9 cellular contexts compared by ENCODE assay signal in genomic region chr9:89436963-89437625, GRCh38.
A peak's percentile ranks its signal among the peaks of the same experiment; 100 is the strongest.
DNase-seq lines count a peak whose midpoint lies in the region; ATAC-seq and TF ChIP-seq lines count a peak whose summit lies in the region.
"Had no signal": no experiment of that assay in that cellular context is flagged by ENCODE, and none has a peak within 500 bp of the region (broad histone marks: within the 10 kb centered on the region; RNA-seq: fewer than 3 reads in every experiment).

No MANE protein-coding gene starts in this region.

- ATAC-seq in HG02884 (IDR thresholded peaks at IDR 0.05; ENCODE audit: unreplicated experiment) (peak; percentile 49), GM19035 (IDR thresholded peaks at IDR 0.05; ENCODE audit: unreplicated experiment) (no peak), HG03095 (IDR thresholded peaks at IDR 0.05; ENCODE audit: unreplicated experiment) (no peak)
- ATAC-seq in central memory CD8-positive, alpha-beta T cell (replicated peaks; ENCODE audit: extremely low read depth, poor library complexity, severe bottlenecking), result peak; percentile 98

- H3K27me3 Mint-ChIP-seq in CD4-positive, alpha-beta memory T cell, result no peaks in the 10 kb centered on the region
- H3K27me3 Mint-ChIP-seq in central memory CD8-positive, alpha-beta T cell, result no peaks in the 10 kb centered on the region

- H3K9me3 Mint-ChIP-seq in CD4-positive, alpha-beta memory T cell, result no peaks in the 10 kb centered on the region
- no peaks in the 10 kb centered on the region for H3K9me3 Mint-ChIP-seq in central memory CD8-positive, alpha-beta T cell
- H3K9me3 Mint-ChIP-seq: T-helper 1 cell treated with Interleukin-12 subunit alpha and Interleukin-12 subunit beta and Interleukin-4 antibody, amounts not matched to agents 30 μg/mL and 1 μg/mL, for 36 hours had no signal

- peaks cover 61 to 96% (median 83%) of the 10 kb centered on the region in 4 donors for H3K4me1 Mint-ChIP-seq in CD4-positive, alpha-beta memory T cell
- H3K4me1 Mint-ChIP-seq in central memory CD8-positive, alpha-beta T cell, result peaks cover 81% of the 10 kb centered on the region

- H3K27ac Mint-ChIP-seq in CD4-positive, alpha-beta memory T cell, result peak overlapping the region; percentile 90 to 98 (median 95)
- peak overlapping the region; percentile 90 for H3K27ac Mint-ChIP-seq in central memory CD8-positive, alpha-beta T cell (ENCODE audit: low read depth)

- peaks cover 20% of the 10 kb centered on the region for H3K36me3 ChIP-seq in CD4-positive, alpha-beta memory T cell (ENCODE audit: insufficient read depth, low read length)

- TF ChIP-seq CTCF in RWPE1 (conservative IDR thresholded peaks at IDR 0.05; ENCODE audit: low read depth), result no peak

- no peaks in the 10 kb centered on the region for H3K27me3 ChIP-seq in CD4-positive, alpha-beta memory T cell (ENCODE audit: insufficient read depth, low read length)

- CTCF ChIA-PET in CD4-positive, alpha-beta memory T cell (lab: Charles Lee; ENCODE audit: partially characterized antibody), result interaction anchor here (0.7 to 13.8 kb wide), 7 partner anchors 14 to 112 kb away, joined by 3 to 166 read pairs (median 3); no protein-coding TSS in a partner anchor
- CTCF ChIA-PET in RWPE1 (lab: Yijun Ruan, JAX), result interaction anchor here (0.7 kb wide), 1 partner anchor 786 kb away, joined by 3 read pairs; no protein-coding TSS in a partner anchor

- H3K27ac ChIP-seq in CD4-positive, alpha-beta memory T cell (ENCODE audit: low read depth, low read length), result peak overlapping the region; percentile 52
- H3K27ac ChIP-seq in RWPE1, result no peak overlapping the region

- intact Hi-C loops in CD4-positive, alpha-beta memory T cell (cut with micrococcal nuclease), result loop anchor here (1.0 to 2.0 kb wide), 2 partner anchors 17 to 28 kb away; no protein-coding TSS in a partner anchor

- H3K4me3 ChIP-seq in CD4-positive, alpha-beta memory T cell (ENCODE audit: low read length in 2 of 2), result peak overlapping the region in 1 of 2 donors; percentile 17

- peak; percentile 76 to 91 (median 78) for DNase-seq in CD4-positive, alpha-beta memory T cell
- DNase-seq in RWPE1 (ENCODE audit: low spot score) (peak; percentile 19), SK-N-DZ (ENCODE audit: low spot score) (no peak)
- DNase-seq in central memory CD8-positive, alpha-beta T cell (ENCODE audit: low spot score in 2 of 2), result peak in 1 of 2 donors; percentile 74
- peak; percentile 28 to 61 (median 40) for DNase-seq in stimulated activated naive CD4-positive, alpha-beta T cell (lab: John Stamatoyannopoulos, UW)

- H3K9me3 ChIP-seq in CD4-positive, alpha-beta memory T cell (ENCODE audit: control insufficient read depth in 1 of 2, low read length in 2 of 2), result no peaks in the 10 kb centered on the region

- POLR2A ChIA-PET in CD4-positive, alpha-beta memory T cell (lab: Charles Lee; ENCODE audit: partially characterized antibody), result interaction anchor here (0.6 to 3.8 kb wide), 20 partner anchors 10 to 100 kb away, joined by 3 to 21 read pairs (median 4); partner anchors contain the start of gene SEMA4D
- POLR2A ChIA-PET in RWPE1 (lab: Yijun Ruan, JAX; ENCODE audit: low non-redundant PET), result no interaction called here

- peak overlapping the region; percentile 57 to 85 (median 74) for H3K4me3 Mint-ChIP-seq in CD4-positive, alpha-beta memory T cell
- peak overlapping the region; percentile 52 for H3K4me3 Mint-ChIP-seq in central memory CD8-positive, alpha-beta T cell
- H3K4me3 Mint-ChIP-seq: T-helper 1 cell treated with Interleukin-12 subunit alpha and Interleukin-12 subunit beta and Interleukin-4 antibody, amounts not matched to agents 30 μg/mL and 1 μg/mL, for 36 hours had no signal

- H3K36me3 Mint-ChIP-seq in CD4-positive, alpha-beta memory T cell, result peaks cover 10 to 63% of the 10 kb centered on the region in 2 donors
- H3K36me3 Mint-ChIP-seq in central memory CD8-positive, alpha-beta T cell (ENCODE audit: insufficient read depth), result peaks cover 43% of the 10 kb centered on the region

- H3K4me1 ChIP-seq in CD4-positive, alpha-beta memory T cell (ENCODE audit: insufficient read depth, low read length), result peaks cover 99% of the 10 kb centered on the region

Comparison
In these comparisons a context has a peak if more than half of its experiments do, and no peak if none do; other contexts are left out.
1. ATAC-seq: peak in HG02884 (single experiment) and central memory CD8-positive, alpha-beta T cell (single experiment); none in GM19035 (single experiment) and HG03095 (single experiment).